ENCODE assay signal across 8 cellular contexts in the genomic region with DNA sequence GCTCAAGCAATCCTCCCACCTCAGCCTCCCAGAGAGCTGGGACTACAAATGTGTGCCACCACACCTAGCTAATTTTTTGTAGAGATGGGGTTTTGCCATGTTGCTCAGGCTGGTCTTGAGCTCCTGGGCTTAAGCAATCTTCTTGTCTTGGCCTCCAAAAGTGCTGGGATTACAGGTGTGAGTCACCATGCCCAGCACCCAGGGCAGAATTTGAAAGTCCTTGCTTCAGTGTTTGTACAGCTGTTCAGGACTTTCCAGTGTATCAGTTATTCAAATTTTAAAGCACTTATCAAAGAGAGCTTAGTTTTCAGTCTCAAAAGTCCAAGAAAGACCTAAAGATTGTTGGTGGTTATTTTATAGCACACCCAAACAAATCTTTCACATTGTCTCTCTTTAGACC. TPM values are rescaled to one million over a fixed set of nuclear protein-coding genes. Genes with fewer than 3 reads are reported as not detected.
DNase-seq lines count a peak whose midpoint lies in the region; ATAC-seq and TF ChIP-seq lines count a peak whose summit lies in the region.

No MANE protein-coding gene starts in this region.

- no peak for TF ChIP-seq CTCF in left lung (IDR thresholded peaks at IDR 0.05)

- no peaks in the 10 kb centered on the region for H3K36me3 ChIP-seq in SJCRH30
- H3K36me3 ChIP-seq in left lung, result no peaks in the 10 kb centered on the region

- peaks cover 29% of the 10 kb centered on the region for H3K4me1 ChIP-seq in SJCRH30
- H3K4me1 ChIP-seq in left lung, result peaks cover 15 to 17% of the 10 kb centered on the region in 2 donors

- no peaks in the 10 kb centered on the region for H3K27me3 ChIP-seq in SJCRH30
- no peaks in the 10 kb centered on the region for H3K27me3 ChIP-seq in left lung

- H3K9me3 ChIP-seq in SJCRH30 (replicated peaks) (no peaks in the 10 kb centered on the region), left lung (no peaks in the 10 kb centered on the region)

- peak; percentile 84 for ATAC-seq in left lung

- intact Hi-C loops in left lung (cut with DNase I), result loop anchor here in 1 of 2 donors (5.0 kb wide), 1 partner anchor 79 kb away; the partner anchor contains the start of gene PELI1
- intact Hi-C loops in head of caudate nucleus (cut with DNase I), result no loop called here

- H3K27ac ChIP-seq in SJCRH30, result peak overlapping the region; percentile 100
- H3K27ac ChIP-seq in left lung, result peak overlapping the region; percentile 16 to 77

- peak; percentile 70 for DNase-seq in Daoy (ENCODE audit: low read depth)
- DNase-seq in HCEC 1CT, result peak; percentile 74
- DNase-seq in SJCRH30, result peak; percentile 84 to 95
- DNase-seq in left lung, result peak in 1 of 2 donors; percentile 37
- no peak for DNase-seq in HuH-7 (ENCODE audit: low spot score)
- DNase-seq in GDM1 (lab: John Stamatoyannopoulos, UW), result no peak
- DNase-seq in head of caudate nucleus, result no peak
- DNase-seq in NCI-H128 (lab: John Stamatoyannopoulos, UW; ENCODE audit: unreplicated experiment), result no peak

- peak overlapping the region; percentile 44 for H3K4me3 ChIP-seq in SJCRH30
- H3K4me3 ChIP-seq in left lung, result no peak overlapping the region

RNA-seq across cellular contexts. Expression of gene VPS54, which starts 43.6 kb away (rescaled TPM):
- total RNA-seq in Daoy (2014; rRNA removed; shearing (Covaris generic)), result 9.9 and 12.6 TPM in 2 replicates
- 41.0 and 48.4 TPM in 2 replicates for total RNA-seq in SJCRH30 (2014; rRNA removed; shearing (Covaris generic))
- 10 to 100 TPM; 24.1 to 24.6 TPM for total RNA-seq in left lung

Comparison
In these comparisons a context has a peak if more than half of its experiments do, and no peak if none do; other contexts are left out.
1. DNase-seq: peak in Daoy (single experiment), HCEC 1CT (single experiment) and SJCRH30 (2 of 2); none in HuH-7 (single experiment), GDM1 (single experiment), head of caudate nucleus (0 of 42) and NCI-H128 (single experiment).